Comparison of ENCODE assay signal across 1 cellular context in genomic region chr22:31497148-31497938, GRCh38.
TF ChIP-seq lines count a peak whose summit lies in the region.

No MANE protein-coding gene starts in this region.

TF ChIP-seq in HepG2, 621 proteins besides CTCF, POLR2A, EP300 and RAD21 (continued from another document):
- TF ChIP-seq TIGD3 (CRISPR knock-in tag; IDR thresholded peaks at IDR 0.05; ENCODE audit: borderline replicate concordance) (no peak), ZNF678 (CRISPR knock-in tag; IDR thresholded peaks at IDR 0.05) (0 out of 2 replicates have a peak, but pooled peaks have one; percentile 1), PPARG (CRISPR knock-in tag; conservative IDR thresholded peaks at IDR 0.05) (0 out of 2 replicates have a peak, but pooled peaks have one; percentile 2)
